10 cellular contexts compared by ENCODE assay signal in the genomic region with DNA sequence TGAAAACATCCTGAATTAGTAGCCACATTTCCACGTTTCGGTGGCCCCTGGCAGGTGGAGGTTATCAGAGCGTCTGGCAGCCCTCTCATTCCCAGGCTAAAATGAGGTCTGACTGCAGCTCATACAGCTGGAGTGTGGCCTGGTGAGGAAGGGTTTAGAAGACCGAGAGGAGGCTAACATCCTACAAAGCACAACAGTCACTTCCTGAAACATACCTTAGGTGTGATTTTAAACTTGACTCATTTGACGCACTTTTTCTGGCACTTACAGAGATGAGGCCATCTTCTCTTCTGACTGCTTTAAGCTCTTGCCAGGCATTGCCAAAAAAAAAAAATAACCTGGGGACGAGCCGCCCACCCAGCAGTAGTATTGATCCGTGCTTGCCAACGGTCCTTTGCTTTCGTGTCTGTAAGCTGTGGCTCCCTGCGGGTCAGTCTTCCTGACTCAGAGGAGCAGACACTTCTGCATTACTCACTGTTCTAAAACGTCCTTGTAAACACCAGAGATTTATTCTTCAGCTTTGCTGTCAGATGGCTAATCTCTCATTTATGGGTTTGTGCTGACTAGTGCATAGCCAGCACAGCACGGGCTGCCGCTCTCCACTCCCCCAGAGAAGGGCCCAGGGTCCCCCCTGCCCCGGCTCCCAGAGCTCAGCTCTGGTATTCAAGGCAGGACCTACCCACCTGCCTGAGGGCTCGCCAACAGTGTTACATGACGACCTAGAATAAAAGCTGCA.
A peak's percentile ranks its signal among the peaks of the same experiment; 100 is the strongest.
DNase-seq lines count a peak whose midpoint lies in the region; TF ChIP-seq lines count a peak whose summit lies in the region.
"Had no signal": no experiment of that assay in that cellular context is flagged by ENCODE, and none has a peak within 500 bp of the region (broad histone marks: within the 10 kb centered on the region; RNA-seq: fewer than 3 reads in every experiment).

No MANE protein-coding gene starts in this region.

- H3K9me3 ChIP-seq in thyroid gland, result no peaks in the 10 kb centered on the region
- H3K9me3 ChIP-seq in CD8-positive, alpha-beta memory T cell (ENCODE audit: low read length), result no peaks in the 10 kb centered on the region
- H3K9me3 ChIP-seq: ascending aorta had no signal

- peaks cover 0 to 2% (median 0%) of the 10 kb centered on the region in 5 donors for H3K9me3 Mint-ChIP-seq in CD8-positive, alpha-beta memory T cell

- no peak overlapping the region for H3K4me3 Mint-ChIP-seq in CD8-positive, alpha-beta memory T cell

- TF ChIP-seq CTCF in fibroblast of pulmonary artery (IDR thresholded peaks at IDR 0.05; ENCODE audit: low read length, missing control alignments) (no peak), thyroid gland (IDR thresholded peaks at IDR 0.05) (no peak)

- peaks cover 0 to 10% of the 10 kb centered on the region in 2 donors for H3K4me1 ChIP-seq in thyroid gland
- no peaks in the 10 kb centered on the region for H3K4me1 ChIP-seq in CD8-positive, alpha-beta memory T cell (ENCODE audit: insufficient read depth, low read length)
- H3K4me1 ChIP-seq: ascending aorta had no signal

- no peaks in the 10 kb centered on the region for H3K36me3 Mint-ChIP-seq in CD8-positive, alpha-beta memory T cell

- H3K27ac Mint-ChIP-seq in CD8-positive, alpha-beta memory T cell, result no peak overlapping the region

- intact Hi-C loops in thyroid gland (cut with DNase I), result no loop called here

- peaks cover 3 to 5% of the 10 kb centered on the region in 2 donors for H3K27me3 Mint-ChIP-seq in CD8-positive, alpha-beta memory T cell

- DNase-seq in EH (ENCODE audit: low read depth) (peak; percentile 75), NCI-H460 (ENCODE audit: extremely low read depth, low read depth) (peak; percentile 4), fibroblast of pulmonary artery (ENCODE audit: low read depth) (peak; percentile 54), renal cortical epithelial cell (ENCODE audit: low read depth) (peak; percentile 69), Kasumi-1 (lab: John Stamatoyannopoulos, UW) (no peak), thyroid gland (no peak), caudate nucleus (lab: John Stamatoyannopoulos, UW) (no peak)
- no peak for DNase-seq in CD8-positive, alpha-beta memory T cell
- DNase-seq: left cardiac atrium had no signal

- H3K36me3 ChIP-seq in thyroid gland, result no peaks in the 10 kb centered on the region
- H3K36me3 ChIP-seq in CD8-positive, alpha-beta memory T cell (ENCODE audit: insufficient read depth, low read length), result no peaks in the 10 kb centered on the region
- H3K36me3 ChIP-seq: ascending aorta had no signal

- H3K4me3 ChIP-seq in fibroblast of pulmonary artery (replicated peaks; ENCODE audit: low read depth, low read length) (no peak overlapping the region), thyroid gland (replicated peaks in 1 of 3) (no peak overlapping the region)
- no peak overlapping the region for H3K4me3 ChIP-seq in CD8-positive, alpha-beta memory T cell (ENCODE audit: low read length)

- CTCF ChIA-PET in CD8-positive, alpha-beta memory T cell (lab: Charles Lee), result no interaction called here

- WGBS in thyroid gland, 2 donors, result 61 to 64% methylated on average over 17 of the region's 17 CpGs

- H3K27ac ChIP-seq in thyroid gland (no peak overlapping the region), caudate nucleus (ENCODE audit: low read depth, low read length) (no peak overlapping the region)
- H3K27ac ChIP-seq in CD8-positive, alpha-beta memory T cell (ENCODE audit: low read depth, low read length), result no peak overlapping the region
- H3K27ac ChIP-seq: ascending aorta had no signal

- TF ChIP-seq POLR2A in thyroid gland (IDR thresholded peaks at IDR 0.05), result no peak

- no peaks in the 10 kb centered on the region for H3K27me3 ChIP-seq in thyroid gland
- no peaks in the 10 kb centered on the region for H3K27me3 ChIP-seq in CD8-positive, alpha-beta memory T cell (ENCODE audit: insufficient read depth, low read length, poor library complexity, severe bottlenecking)
- H3K27me3 ChIP-seq: ascending aorta had no signal

- POLR2A ChIA-PET in CD8-positive, alpha-beta memory T cell (lab: Charles Lee), result no interaction called here

- no peaks in the 10 kb centered on the region for H3K4me1 Mint-ChIP-seq in CD8-positive, alpha-beta memory T cell

Comparison
In these comparisons a context has a peak if more than half of its experiments do, and no peak if none do; other contexts are left out.
1. DNase-seq: peak in EH (single experiment), NCI-H460 (single experiment), fibroblast of pulmonary artery (single experiment) and renal cortical epithelial cell (single experiment); none in Kasumi-1 (0 of 2), thyroid gland (0 of 2), CD8-positive, alpha-beta memory T cell (0 of 5) and caudate nucleus (0 of 61).